In the genomic region with DNA sequence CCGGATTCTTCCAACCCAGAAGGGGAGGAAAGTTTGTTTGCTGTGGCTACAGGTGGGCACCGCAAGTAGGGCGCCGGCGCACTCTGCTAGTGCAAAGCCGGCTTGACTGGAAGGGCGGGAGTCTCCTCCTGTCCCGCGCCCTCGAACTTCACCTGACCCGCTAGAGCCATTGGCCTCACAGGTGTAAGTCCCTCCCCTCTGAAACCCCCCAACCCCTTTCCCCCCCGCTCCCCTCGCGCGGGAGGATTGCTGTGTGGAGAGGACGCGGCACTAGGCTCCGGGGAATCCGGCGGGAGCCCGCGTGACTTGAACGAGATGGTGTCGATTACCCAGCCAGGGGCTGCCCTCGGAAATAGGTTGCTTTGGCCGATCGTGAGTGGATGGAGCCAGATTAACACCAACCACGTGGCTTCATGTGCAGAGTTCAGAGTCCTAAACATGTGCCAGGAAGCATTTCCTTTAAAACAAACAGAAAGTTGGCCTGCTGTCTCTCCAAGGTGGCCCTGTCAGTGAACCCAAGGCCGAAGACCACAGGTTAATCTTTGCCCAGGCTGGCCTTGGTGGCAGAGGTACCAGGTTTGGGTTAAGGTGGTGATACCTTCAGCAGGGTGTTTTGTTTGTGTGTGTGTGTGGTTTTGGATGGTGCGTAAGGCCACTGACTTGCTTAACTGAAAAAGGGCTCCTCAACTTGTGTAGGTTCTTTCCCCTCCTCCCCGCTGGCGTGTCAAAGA, we compare ENCODE assay signal across 8 cellular contexts. TPM values are rescaled to one million over a fixed set of nuclear protein-coding genes. Genes with fewer than 3 reads are reported as not detected.
DNase-seq lines count a peak whose midpoint lies in the region; ATAC-seq and TF ChIP-seq lines count a peak whose summit lies in the region.

No MANE protein-coding gene starts in this region.

- peaks cover 69% of the 10 kb centered on the region for H3K27me3 ChIP-seq in BE2C
- H3K27me3 ChIP-seq in right cardiac atrium (ENCODE audit: control insufficient read depth, insufficient read depth), result no peaks in the 10 kb centered on the region

- no peaks in the 10 kb centered on the region for H3K9me3 Mint-ChIP-seq in activated T-cell treated with anti-CD3 and anti-CD28 coated beads, Interleukin-2, amount 50 U/mL, for 72 hours

- H3K27ac Mint-ChIP-seq in activated T-cell treated with anti-CD3 and anti-CD28 coated beads, Interleukin-2, amount 50 U/mL, for 72 hours, result peak overlapping the region; percentile 47

- peak; percentile 36 to 38 for ATAC-seq in activated T-cell treated with anti-CD3 and anti-CD28 coated beads, Interleukin-2, amount 50 U/mL, for 72 hours (replicated peaks in 1 of 2)
- peak; percentile 37 to 41 for ATAC-seq in right cardiac atrium
- no peak for ATAC-seq in GM18519 (IDR thresholded peaks at IDR 0.05; ENCODE audit: low FRiP score, unreplicated experiment)

- intact Hi-C loops in right cardiac atrium (cut with DNase I), result no loop called here

- TF ChIP-seq CTCF in BE2C (IDR thresholded peaks at IDR 0.05; ENCODE audit: low read depth, low read length), result no peak
- TF ChIP-seq CTCF in GM20000 (IDR thresholded peaks at IDR 0.05; ENCODE audit: extremely low read depth, missing control alignments), result no peak
- no peak for TF ChIP-seq CTCF in NB4 (IDR thresholded peaks at IDR 0.05; ENCODE audit: low read depth, low read length)

- H3K4me3 Mint-ChIP-seq in activated T-cell treated with anti-CD3 and anti-CD28 coated beads, Interleukin-2, amount 50 U/mL, for 72 hours, result peak overlapping the region; percentile 86 to 99

- H3K4me1 ChIP-seq in BE2C (no peaks in the 10 kb centered on the region), right cardiac atrium (ENCODE audit: control insufficient read depth, insufficient read depth, low read length) (no peaks in the 10 kb centered on the region)

- DNase-seq in BE2C, result peak; percentile 11
- DNase-seq in GM20000 (ENCODE audit: low spot score), result peak; percentile 66
- DNase-seq in NB4 (ENCODE audit: low read depth), result peak; percentile 78
- DNase-seq in activated T-cell treated with anti-CD3 and anti-CD28 coated beads, Interleukin-2, amount 50 U/mL, for 72 hours, result peak; percentile 80 to 87
- DNase-seq in right cardiac atrium, result peak in 2 of 3 donors; percentile 62 to 66
- DNase-seq in DMS79 (lab: John Stamatoyannopoulos, UW), result no peak

- H3K9me3 ChIP-seq in BE2C (no peaks in the 10 kb centered on the region), right cardiac atrium (ENCODE audit: control insufficient read depth, low read length) (no peaks in the 10 kb centered on the region)

- peaks cover 4 to 6% of the 10 kb centered on the region in 2 donors for H3K36me3 Mint-ChIP-seq in activated T-cell treated with anti-CD3 and anti-CD28 coated beads, Interleukin-2, amount 50 U/mL, for 72 hours (ENCODE audit: insufficient read depth in 2 of 2)

- H3K27ac ChIP-seq in right cardiac atrium (ENCODE audit: low read length) (no peak overlapping the region), skin epidermis (peak overlapping the region; percentile 10 to 95 (median 84))

- H3K4me3 ChIP-seq in BE2C (ENCODE audit: low read depth, low read length), result no peak overlapping the region
- H3K4me3 ChIP-seq in NB4 (ENCODE audit: low read depth, low read length), result peak overlapping the region; percentile 84
- peak overlapping the region; percentile 63 for H3K4me3 ChIP-seq in right cardiac atrium (ENCODE audit: low read length)
- peak overlapping the region; percentile 34 to 78 (median 58) for H3K4me3 ChIP-seq in skin epidermis

- peaks cover 12% of the 10 kb centered on the region for H3K27me3 Mint-ChIP-seq in activated T-cell treated with anti-CD3 and anti-CD28 coated beads, Interleukin-2, amount 50 U/mL, for 72 hours (ENCODE audit: low read depth)

- no peaks in the 10 kb centered on the region for H3K36me3 ChIP-seq in BE2C

- TF ChIP-seq POLR2A in NB4 (IDR thresholded peaks at IDR 0.05; ENCODE audit: extremely low read depth, insufficient read length), result no peak

- 8% methylated on average over 32 of the region's 32 CpGs for WGBS in right cardiac atrium

- peaks cover 54% of the 10 kb centered on the region for H3K4me1 Mint-ChIP-seq in activated T-cell treated with anti-CD3 and anti-CD28 coated beads, Interleukin-2, amount 50 U/mL, for 72 hours (ENCODE audit: low read depth)

RNA-seq across cellular contexts. Expression of gene IQGAP2, which starts 1.0 kb away (rescaled TPM):
- not detected for polyA plus RNA-seq in BE2C (2012; ENCODE audit: insufficient read depth, insufficient read length, low read depth)
- total RNA-seq in activated T-cell treated with anti-CD3 and anti-CD28 coated beads, Interleukin-2, amount 50 U/mL, for 72 hours, result 100 to 1,000 TPM in 1 of 2 donors, 10 to 100 TPM in 1; 78.0 to 108 TPM
- total RNA-seq in right cardiac atrium, result 1 to 10 TPM; 5.2 to 9.2 (median 6.3) TPM
- polyA plus RNA-seq in right cardiac atrium, result 3.0 TPM

Comparison
In these comparisons a context has a peak if more than half of its experiments do, and no peak if none do; other contexts are left out.
1. RNA of gene IQGAP2, which starts 1.0 kb away (total RNA-seq): 78.0 to 108 TPM in activated T-cell treated with anti-CD3 and anti-CD28 coated beads, Interleukin-2, amount 50 U/mL, for 72 hours; 5.2 to 9.2 TPM in right cardiac atrium; every median in the first group is over 4 times any median in the second.